ENCODE assay signal across 8 cellular contexts in the genomic region with DNA sequence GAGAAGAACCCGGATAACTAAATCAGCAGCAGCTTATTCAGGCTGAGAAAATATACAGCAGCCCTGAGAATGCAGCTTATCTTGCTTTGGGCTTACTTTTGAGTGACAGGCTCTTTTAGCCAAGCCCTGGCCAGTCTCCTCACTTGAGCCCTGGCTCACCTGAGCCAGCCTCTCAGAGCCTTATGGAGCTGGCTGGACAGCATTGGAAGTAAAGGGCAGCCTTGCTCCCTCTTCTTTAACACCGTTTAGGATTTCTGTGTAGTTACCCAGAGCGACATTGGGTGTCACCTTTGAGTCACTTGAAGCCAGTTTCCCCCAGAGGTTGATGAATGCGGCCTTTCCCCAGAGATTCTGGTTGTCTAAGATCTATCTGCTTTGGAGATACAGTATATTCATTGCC. TPM values are rescaled to one million over a fixed set of nuclear protein-coding genes. Genes with fewer than 3 reads are reported as not detected.
A peak's percentile ranks its signal among the peaks of the same experiment; 100 is the strongest.
DNase-seq lines count a peak whose midpoint lies in the region; ATAC-seq and TF ChIP-seq lines count a peak whose summit lies in the region.

No MANE protein-coding gene starts in this region.

- H3K9me3 Mint-ChIP-seq in activated T-helper 2 cell treated with anti-CD3 and anti-CD28 coated beads, Interferon-gamma antibody, Interleukin-2, Interleukin-4, amounts not matched to agents 10 μg/mL and 5 μg/mL and 100 μg/mL, durations not matched to agents 14 hours and 24 hours and 36 hours: no peaks in the 10 kb centered on the region

- no peaks in the 10 kb centered on the region for H4K20me1 ChIP-seq in osteoblast (ENCODE audit: insufficient read depth, low read length)

- H3K4me3 ChIP-seq in NB4 (ENCODE audit: low read depth, low read length): no peak overlapping the region
- no peak overlapping the region for H3K4me3 ChIP-seq in osteoblast (ENCODE audit: insufficient read depth, low read length)
- H3K4me3 ChIP-seq in sigmoid colon: no peak overlapping the region

- H2AFZ ChIP-seq in osteoblast (ENCODE audit: low read length): no peak overlapping the region

- no peaks in the 10 kb centered on the region for H3K79me2 ChIP-seq in osteoblast (ENCODE audit: insufficient read depth, low read length)

- no peak overlapping the region for H3K4me3 Mint-ChIP-seq in T-helper 17 cell
- no peak overlapping the region for H3K4me3 Mint-ChIP-seq in activated T-helper 2 cell treated with anti-CD3 and anti-CD28 coated beads, Interferon-gamma antibody, Interleukin-2, Interleukin-4, amounts not matched to agents 10 μg/mL and 5 μg/mL and 100 μg/mL, durations not matched to agents 14 hours and 24 hours and 36 hours (ENCODE audit: low read depth)

- no peaks in the 10 kb centered on the region for H3K27me3 ChIP-seq in osteoblast (ENCODE audit: insufficient read depth, low read length)
- H3K27me3 ChIP-seq in sigmoid colon: no peaks in the 10 kb centered on the region

- H3K36me3 Mint-ChIP-seq in T-helper 17 cell (ENCODE audit: low read depth): no peaks in the 10 kb centered on the region
- H3K36me3 Mint-ChIP-seq in activated T-helper 2 cell treated with anti-CD3 and anti-CD28 coated beads, Interferon-gamma antibody, Interleukin-2, Interleukin-4, amounts not matched to agents 10 μg/mL and 5 μg/mL and 100 μg/mL, durations not matched to agents 14 hours and 24 hours and 36 hours (ENCODE audit: low read depth): no peaks in the 10 kb centered on the region

- intact Hi-C loops in activated T-helper 2 cell treated with anti-CD3 and anti-CD28 coated beads, Interferon-gamma antibody, Interleukin-2, Interleukin-4, amounts not matched to agents 10 μg/mL and 5 μg/mL and 100 μg/mL, durations not matched to agents 14 hours and 24 hours and 36 hours (cut with micrococcal nuclease): loop anchor here (1.0 kb wide), 1 partner anchor 119 kb away; no protein-coding TSS in a partner anchor
- intact Hi-C loops in sigmoid colon (cut with DNase I): no loop called here

- no peaks in the 10 kb centered on the region for H3K4me1 ChIP-seq in osteoblast (ENCODE audit: insufficient read depth, low read length)
- no peaks in the 10 kb centered on the region for H3K4me1 ChIP-seq in sigmoid colon

- no peaks in the 10 kb centered on the region for H3K4me1 Mint-ChIP-seq in T-helper 17 cell
- no peaks in the 10 kb centered on the region for H3K4me1 Mint-ChIP-seq in activated T-helper 2 cell treated with anti-CD3 and anti-CD28 coated beads, Interferon-gamma antibody, Interleukin-2, Interleukin-4, amounts not matched to agents 10 μg/mL and 5 μg/mL and 100 μg/mL, durations not matched to agents 14 hours and 24 hours and 36 hours (ENCODE audit: low read depth)

- 22 to 25% methylated on average over 4 of the region's 4 CpGs for WGBS in sigmoid colon, 2 donors

- TF ChIP-seq CTCF in GM20000 (IDR thresholded peaks at IDR 0.05; ENCODE audit: extremely low read depth, missing control alignments) (peak; percentile 66), NB4 (IDR thresholded peaks at IDR 0.05; ENCODE audit: low read depth, low read length) (peak; percentile 54), osteoblast (IDR thresholded peaks at IDR 0.05; ENCODE audit: extremely low read depth, low read depth, low read length) (peak; percentile 52), sigmoid colon (IDR thresholded peaks at IDR 0.05) (no peak)

- peak; percentile 31 for DNase-seq in DMS114 treated with DMSO at 0.1 percent for 48 hours (lab: John Stamatoyannopoulos, UW; ENCODE audit: unreplicated experiment)
- peak; percentile 77 for DNase-seq in GM20000 (ENCODE audit: low spot score)
- peak; percentile 67 for DNase-seq in NB4 (ENCODE audit: low read depth)
- DNase-seq in T-helper 17 cell: no peak
- DNase-seq in fibroblast of the conjunctiva (ENCODE audit: low read depth): peak; percentile 18
- DNase-seq in osteoblast (ENCODE audit: insufficient read length, low spot score, missing footprints): peak; percentile 77
- no peak for DNase-seq in activated T-helper 2 cell treated with anti-CD3 and anti-CD28 coated beads, Interferon-gamma antibody, Interleukin-2, Interleukin-4, amounts not matched to agents 10 μg/mL and 5 μg/mL and 100 μg/mL, durations not matched to agents 14 hours and 24 hours and 36 hours (ENCODE audit: low spot score)
- no peak for DNase-seq in sigmoid colon

- no peak for TF ChIP-seq POLR2A in NB4 (IDR thresholded peaks at IDR 0.05; ENCODE audit: extremely low read depth, insufficient read length)
- no peak for TF ChIP-seq POLR2A in sigmoid colon (IDR thresholded peaks at IDR 0.05)

- H3K36me3 ChIP-seq in osteoblast (ENCODE audit: insufficient read depth, low read length) (no peaks in the 10 kb centered on the region), sigmoid colon (no peaks in the 10 kb centered on the region)

- no peak for TF ChIP-seq EP300 in sigmoid colon (IDR thresholded peaks at IDR 0.05)

- H3K4me2 ChIP-seq in osteoblast (ENCODE audit: insufficient read depth, low read length): no peak overlapping the region

- no peak overlapping the region for H3K27ac Mint-ChIP-seq in T-helper 17 cell
- no peak overlapping the region for H3K27ac Mint-ChIP-seq in activated T-helper 2 cell treated with anti-CD3 and anti-CD28 coated beads, Interferon-gamma antibody, Interleukin-2, Interleukin-4, amounts not matched to agents 10 μg/mL and 5 μg/mL and 100 μg/mL, durations not matched to agents 14 hours and 24 hours and 36 hours

- H3K27ac ChIP-seq in osteoblast (ENCODE audit: low read depth, low read length) (no peak overlapping the region), sigmoid colon (no peak overlapping the region)

- H3K27me3 Mint-ChIP-seq in T-helper 17 cell: no peaks in the 10 kb centered on the region
- no peaks in the 10 kb centered on the region for H3K27me3 Mint-ChIP-seq in activated T-helper 2 cell treated with anti-CD3 and anti-CD28 coated beads, Interferon-gamma antibody, Interleukin-2, Interleukin-4, amounts not matched to agents 10 μg/mL and 5 μg/mL and 100 μg/mL, durations not matched to agents 14 hours and 24 hours and 36 hours (ENCODE audit: low read depth)

- H3K9me3 ChIP-seq in T-helper 17 cell (ENCODE audit: control insufficient read depth, low read length, poor library complexity, severe bottlenecking) (no peaks in the 10 kb centered on the region), osteoblast (ENCODE audit: low read depth, low read length) (no peaks in the 10 kb centered on the region), sigmoid colon (no peaks in the 10 kb centered on the region)

- ATAC-seq in T-helper 17 cell: peak; percentile 39

RNA-seq across cellular contexts. Expression of gene NPIPB2, which starts 7.7 kb away (rescaled TPM):
- total RNA-seq in T-helper 17 cell (10 to 100 TPM; 13.6 to 19.1 TPM), osteoblast (1.8 and 4.7 TPM in 2 replicates), sigmoid colon (10 to 100 TPM in 1 of 4 donors, 1 to 10 TPM in 3; 1.6 to 36.8 (median 2.9) TPM)
- total RNA-seq in activated T-helper 2 cell treated with anti-CD3 and anti-CD28 coated beads, Interferon-gamma antibody, Interleukin-2, Interleukin-4, amounts not matched to agents 10 μg/mL and 5 μg/mL and 100 μg/mL, durations not matched to agents 14 hours and 24 hours and 36 hours: 13.2 and 14.9 TPM in 2 replicates
- 1 to 10 TPM; 2.3 to 9.6 (median 3.0) TPM for polyA plus RNA-seq in sigmoid colon

RNA-seq across cellular contexts. Expression of gene TNFRSF17, which starts 15.5 kb away (rescaled TPM):
- total RNA-seq in T-helper 17 cell: under 1 TPM in 1 of 2 donors, not detected in 1; 0.45 TPM
- total RNA-seq in osteoblast: not detected in 2 replicates
- total RNA-seq in activated T-helper 2 cell treated with anti-CD3 and anti-CD28 coated beads, Interferon-gamma antibody, Interleukin-2, Interleukin-4, amounts not matched to agents 10 μg/mL and 5 μg/mL and 100 μg/mL, durations not matched to agents 14 hours and 24 hours and 36 hours: not detected in 2 replicates
- total RNA-seq in sigmoid colon: not detected
- 1 to 10 TPM; 1.8 to 3.8 (median 1.8) TPM for polyA plus RNA-seq in sigmoid colon

RNA-seq across cellular contexts. Expression of gene SNX29, which starts 27.0 kb away (rescaled TPM):
- total RNA-seq in T-helper 17 cell: 10 to 100 TPM; 31.0 to 33.3 TPM
- total RNA-seq in osteoblast: 30.8 and 34.5 TPM in 2 replicates
- total RNA-seq in activated T-helper 2 cell treated with anti-CD3 and anti-CD28 coated beads, Interferon-gamma antibody, Interleukin-2, Interleukin-4, amounts not matched to agents 10 μg/mL and 5 μg/mL and 100 μg/mL, durations not matched to agents 14 hours and 24 hours and 36 hours: 11.3 and 11.8 TPM in 2 replicates
- 10 to 100 TPM; 16.8 to 38.2 (median 17.5) TPM for total RNA-seq in sigmoid colon
- 10 to 100 TPM in 1 of 3 donors, 1 to 10 TPM in 2; 1.6 to 10.3 (median 2.4) TPM for polyA plus RNA-seq in sigmoid colon

RNA-seq across cellular contexts. Expression of gene GSPT1, which starts 33.8 kb away (rescaled TPM):
- total RNA-seq in T-helper 17 cell (100 to 1,000 TPM; 161 to 203 TPM), osteoblast (109 and 113 TPM in 2 replicates), sigmoid colon (10 to 100 TPM; 51.8 to 73.5 (median 52.3) TPM)
- 216 and 226 TPM in 2 replicates for total RNA-seq in activated T-helper 2 cell treated with anti-CD3 and anti-CD28 coated beads, Interferon-gamma antibody, Interleukin-2, Interleukin-4, amounts not matched to agents 10 μg/mL and 5 μg/mL and 100 μg/mL, durations not matched to agents 14 hours and 24 hours and 36 hours
- 10 to 100 TPM; 43.8 to 55.3 (median 51.1) TPM for polyA plus RNA-seq in sigmoid colon

Comparison
In these comparisons a context has a peak if more than half of its experiments do, and no peak if none do; other contexts are left out.
1. DNase-seq: peak in DMS114 treated with DMSO at 0.1 percent for 48 hours (single experiment), GM20000 (single experiment), NB4 (single experiment), fibroblast of the conjunctiva (single experiment) and osteoblast (single experiment); none in T-helper 17 cell (0 of 3), activated T-helper 2 cell treated with anti-CD3 and anti-CD28 coated beads, Interferon-gamma antibody, Interleukin-2, Interleukin-4, amounts not matched to agents 10 μg/mL and 5 μg/mL and 100 μg/mL, durations not matched to agents 14 hours and 24 hours and 36 hours (single experiment) and sigmoid colon (single experiment).
2. CTCF ChIP-seq: peak in GM20000 (single experiment), NB4 (single experiment) and osteoblast (single experiment); none in sigmoid colon (0 of 4).